In the genomic region with DNA sequence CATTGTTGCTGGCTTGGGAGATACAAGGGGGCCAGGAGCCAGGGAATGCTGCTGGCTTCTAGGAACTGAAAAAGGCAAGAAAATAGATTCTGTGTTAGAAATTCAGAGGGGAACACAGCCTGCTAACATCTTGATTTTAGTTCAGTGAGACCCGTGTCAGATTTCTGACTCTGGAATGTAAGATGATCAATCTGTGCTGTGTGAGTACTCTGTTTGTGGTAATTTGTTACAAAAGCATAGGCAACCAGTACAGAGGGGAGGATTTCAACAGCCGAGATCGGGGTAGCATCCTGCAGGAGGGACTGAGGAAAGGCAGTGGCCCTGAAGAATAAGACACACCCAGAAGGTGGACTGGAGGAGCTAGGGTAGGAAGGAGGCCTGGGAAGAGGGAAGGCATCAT, we compare ENCODE assay signal across 17 cellular contexts.
"Had no signal": no experiment of that assay in that cellular context is flagged by ENCODE, and none has a peak within 500 bp of the region (broad histone marks: within the 10 kb centered on the region; RNA-seq: fewer than 3 reads in every experiment).

No MANE protein-coding gene starts in this region.

- ATAC-seq: esophagus mucosa; left cardiac atrium; naive thymus-derived CD4-positive, alpha-beta T cell had no signal

- H3K4me1 Mint-ChIP-seq: activated CD4-positive, alpha-beta memory T cell treated with anti-CD3 and anti-CD28 coated beads, Interleukin-2, amount 10 ng/mL, durations not matched to agents 7 days and 5 days; activated naive CD8-positive, alpha-beta T cell treated with anti-CD3 and anti-CD28 coated beads for 36 hours; naive thymus-derived CD4-positive, alpha-beta T cell had no signal

- FAIRE-seq: endometrium had no signal

- H3K27ac Mint-ChIP-seq: activated CD4-positive, alpha-beta memory T cell treated with anti-CD3 and anti-CD28 coated beads, Interleukin-2, amount 10 ng/mL, durations not matched to agents 7 days and 5 days; activated naive CD8-positive, alpha-beta T cell treated with anti-CD3 and anti-CD28 coated beads for 36 hours; naive thymus-derived CD4-positive, alpha-beta T cell had no signal

- H3K4me3 Mint-ChIP-seq: activated CD4-positive, alpha-beta memory T cell treated with anti-CD3 and anti-CD28 coated beads, Interleukin-2, amount 10 ng/mL, durations not matched to agents 7 days and 5 days; activated naive CD8-positive, alpha-beta T cell treated with anti-CD3 and anti-CD28 coated beads for 36 hours; naive thymus-derived CD4-positive, alpha-beta T cell had no signal

- H3K36me3 Mint-ChIP-seq: activated naive CD8-positive, alpha-beta T cell treated with anti-CD3 and anti-CD28 coated beads for 36 hours; naive thymus-derived CD4-positive, alpha-beta T cell had no signal

- H3K9me3 Mint-ChIP-seq: activated CD4-positive, alpha-beta memory T cell treated with anti-CD3 and anti-CD28 coated beads, Interleukin-2, amount 10 ng/mL, durations not matched to agents 7 days and 5 days; activated naive CD8-positive, alpha-beta T cell treated with anti-CD3 and anti-CD28 coated beads for 36 hours; naive thymus-derived CD4-positive, alpha-beta T cell had no signal

- H3K27ac ChIP-seq: cardiac muscle cell, sigmoid colon, stomach, thoracic aorta had no signal

- DNase-seq: activated CD4-positive, alpha-beta memory T cell treated with anti-CD3 and anti-CD28 coated beads, Interleukin-2, amount 10 ng/mL, durations not matched to agents 7 days and 5 days; activated CD4-positive, alpha-beta T cell treated with anti-CD3 and anti-CD28 coated beads for 1 hour; activated gamma-delta T cell; activated naive CD8-positive, alpha-beta T cell treated with anti-CD3 and anti-CD28 coated beads for 36 hours; activated T-cell treated with anti-CD3 and anti-CD28 coated beads, Interleukin-2, amount 50 U/mL, for 48 hours; aorta; head of caudate nucleus; left cardiac atrium; naive thymus-derived CD4-positive, alpha-beta T cell; sigmoid colon; stimulated activated CD4-positive, alpha-beta T cell treated with anti-CD3 and anti-CD28 coated beads, Interleukin-4, amount 100 ng/mL, for 24 hours; stomach; T-helper 9 cell had no signal

- H3K27me3 Mint-ChIP-seq: activated naive CD8-positive, alpha-beta T cell treated with anti-CD3 and anti-CD28 coated beads for 36 hours had no signal
